ENCODE assay signal across 1 cellular context in the genomic region with DNA sequence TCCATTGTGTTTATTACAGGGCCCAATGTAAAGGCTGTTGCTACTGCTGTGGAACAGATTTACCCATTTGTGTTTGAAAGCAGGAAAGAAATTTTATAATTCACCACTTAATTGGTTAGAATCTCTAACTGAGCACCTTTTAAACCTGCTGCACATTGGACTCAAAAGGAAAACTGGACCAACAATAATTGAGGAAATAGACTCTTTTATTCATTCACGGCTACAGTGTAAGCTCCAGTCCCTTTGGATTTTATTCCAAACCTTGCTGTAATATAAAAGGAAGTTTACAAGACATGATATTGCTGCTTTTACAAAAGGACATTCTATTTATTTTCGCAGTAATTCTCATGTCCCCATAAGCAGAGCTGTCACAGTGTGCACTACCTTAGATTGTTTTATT.
TF ChIP-seq lines count a peak whose summit lies in the region.

No MANE protein-coding gene starts in this region.

TF ChIP-seq in K562, 482 proteins besides CTCF, POLR2A, EP300 and RAD21 (continued from another document):
- TF ChIP-seq FOXO4 (CRISPR knock-in tag; IDR thresholded peaks at IDR 0.05) (no peak), RFX1 (IDR thresholded peaks at IDR 0.05) (no peak), NR2F6 (CRISPR knock-in tag; IDR thresholded peaks at IDR 0.05) (no peak), ZBTB8A (IDR thresholded peaks at IDR 0.05; ENCODE audit: partially characterized antibody) (no peak)
